ENCODE assay signal across 8 cellular contexts in the genomic region with DNA sequence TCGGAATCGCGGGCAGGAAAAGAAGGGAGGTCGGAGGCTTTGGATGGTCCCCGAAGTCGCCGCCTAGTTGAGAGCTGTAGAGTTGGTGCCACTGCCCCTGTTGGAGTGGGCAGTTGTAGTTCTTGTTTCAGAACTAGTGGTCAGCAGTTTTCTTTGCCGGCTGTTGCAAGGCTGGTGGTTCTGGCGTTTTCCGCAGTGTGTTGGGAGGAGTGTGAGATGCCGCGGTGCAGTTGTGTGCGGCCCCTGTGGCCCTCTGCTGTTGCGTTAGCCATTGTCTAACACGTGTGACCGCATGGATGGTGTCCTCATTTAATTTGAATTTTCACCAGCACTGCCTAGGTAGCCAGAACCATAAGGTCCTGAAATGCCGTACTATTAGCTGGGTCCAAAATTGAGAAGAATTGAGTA. TPM values are rescaled to one million over a fixed set of nuclear protein-coding genes. Genes with fewer than 3 reads are reported as not detected.
A peak's percentile ranks its signal among the peaks of the same experiment; 100 is the strongest.
DNase-seq lines count a peak whose midpoint lies in the region; ATAC-seq and TF ChIP-seq lines count a peak whose summit lies in the region.

No MANE protein-coding gene starts in this region.

- peak overlapping the region; percentile 99 for H3K9ac ChIP-seq in KMS-11

- no peaks in the 10 kb centered on the region for H3K27me3 ChIP-seq in KMS-11 (ENCODE audit: insufficient read depth, low read depth)
- no peaks in the 10 kb centered on the region for H3K27me3 ChIP-seq in uterus

- H3K4me1 ChIP-seq in KMS-11 (ENCODE audit: low read depth, poor library complexity, severe bottlenecking) (peaks cover 61% of the 10 kb centered on the region), uterus (peaks cover 15 to 47% of the 10 kb centered on the region in 2 donors)

- H3K36me3 Mint-ChIP-seq in memory B cell, result peaks cover 5% of the 10 kb centered on the region

- intact Hi-C loops in uterus (cut with DNase I; ENCODE audit: low total_unique reads), result no loop called here

- DNase-seq in AG10803 (ENCODE audit: low read depth), result peak; percentile 38
- peak in 3 of 61 donors; percentile 16 to 40 (median 27) for DNase-seq in caudate nucleus (lab: John Stamatoyannopoulos, UW)
- no peak for DNase-seq in memory B cell (ENCODE audit: low spot score in 2 of 2)
- no peak for DNase-seq in uterus
- DNase-seq in NCI-H1092 (lab: John Stamatoyannopoulos, UW), result no peak

- H3K79me2 ChIP-seq in KMS-11 (ENCODE audit: insufficient read depth, low read depth), result peaks cover 100% of the 10 kb centered on the region

- no peaks in the 10 kb centered on the region for H3K27me3 Mint-ChIP-seq in memory B cell

- ATAC-seq in memory B cell (ENCODE audit: low read depth), result no peak
- ATAC-seq in HG02763 (IDR thresholded peaks at IDR 0.05; ENCODE audit: unreplicated experiment), result no peak
- no peak for ATAC-seq in HG03469 (IDR thresholded peaks at IDR 0.05; ENCODE audit: unreplicated experiment)

- H4K20me1 ChIP-seq in KMS-11 (ENCODE audit: insufficient read depth), result peaks cover 55% of the 10 kb centered on the region

- no peak overlapping the region for H2AFZ ChIP-seq in KMS-11 (ENCODE audit: low read depth)

- H3K4me3 ChIP-seq in AG10803 (ENCODE audit: low read length) (peak overlapping the region; percentile 99), KMS-11 (IDR thresholded peaks at IDR 0.05; ENCODE audit: insufficient read depth, low read depth, low read length) (peak overlapping the region; percentile 12), uterus (peak overlapping the region; percentile 80 to 94)

- H3K4me3 Mint-ChIP-seq in memory B cell, result peak overlapping the region; percentile 91

- peaks cover 54% of the 10 kb centered on the region for H3K4me1 Mint-ChIP-seq in memory B cell

- no peaks in the 10 kb centered on the region for H3K9me3 Mint-ChIP-seq in memory B cell

- H3K27ac Mint-ChIP-seq in memory B cell, result peak overlapping the region; percentile 92

- peaks cover 7% of the 10 kb centered on the region; the same call in 1 of the 2 replicates for H3K36me3 ChIP-seq in KMS-11 (ENCODE audit: insufficient read depth)
- H3K36me3 ChIP-seq in uterus, result no peaks in the 10 kb centered on the region

- H3K27ac ChIP-seq in KMS-11 (peak overlapping the region; percentile 92), caudate nucleus (ENCODE audit: low read depth, low read length) (peak overlapping the region; percentile 9), uterus (peak overlapping the region; percentile 98 to 99)

- H3K9me3 ChIP-seq in uterus, result no peaks in the 10 kb centered on the region

- no peak for TF ChIP-seq POLR2A in uterus (IDR thresholded peaks at IDR 0.05)

- TF ChIP-seq CTCF in AG10803 (conservative IDR thresholded peaks at IDR 0.05; ENCODE audit: low read length), result no peak
- no peak for TF ChIP-seq CTCF in KMS-11 (conservative IDR thresholded peaks at IDR 0.05; ENCODE audit: low read depth, low read length)
- no peak for TF ChIP-seq CTCF in uterus (IDR thresholded peaks at IDR 0.05)

- H3K4me2 ChIP-seq in KMS-11, result peak overlapping the region; percentile 99

RNA-seq across cellular contexts. Expression of a gene that starts 1.4 kb away (rescaled TPM):
- total RNA-seq in uterus, result 100 to 1,000 TPM; 165 to 340 (median 203) TPM

RNA-seq across cellular contexts. Expression of a gene that starts 19.2 kb away (rescaled TPM):
- 10 to 100 TPM in 3 of 4 donors, not detected in 1; 10.6 to 18.6 (median 12.6) TPM for total RNA-seq in uterus

RNA-seq across cellular contexts. Expression of a gene that starts 25.2 kb away (rescaled TPM):
- 10 to 100 TPM; 19.4 to 43.4 (median 33.6) TPM for total RNA-seq in uterus

RNA-seq across cellular contexts. Expression of a gene that starts 56.2 kb away (rescaled TPM):
- 100 to 1,000 TPM; 124 to 406 (median 289) TPM for total RNA-seq in uterus

Comparison
In these comparisons a context has a peak if more than half of its experiments do, and no peak if none do; other contexts are left out.
1. H3K4me3 ChIP-seq: peak in every context shown above with its lines; median percentile 99 in AG10803; 87 in uterus; 12 in KMS-11.
2. H3K27ac ChIP-seq: peak in every context shown above with its lines; median percentile 98 in uterus; 92 in KMS-11; 9 in caudate nucleus.